20 cellular contexts compared by ENCODE assay signal in genomic region chr1:58837886-58838285, GRCh38.
"Had no signal": no experiment of that assay in that cellular context is flagged by ENCODE, and none has a peak within 500 bp of the region (broad histone marks: within the 10 kb centered on the region; RNA-seq: fewer than 3 reads in every experiment).

No MANE protein-coding gene starts in this region.

- H3K4me3 ChIP-seq: esophagus squamous epithelium, gastrocnemius medialis, left ventricle myocardium inferior, neural progenitor cell, sigmoid colon, smooth muscle cell, testis, vagina had no signal

- FAIRE-seq: bronchial epithelial cell had no signal

- H3K9me3 Mint-ChIP-seq: activated naive CD8-positive, alpha-beta T cell treated with anti-CD3 and anti-CD28 coated beads for 36 hours; activated T-cell treated with anti-CD3 and anti-CD28 coated beads, Interleukin-2, amount 50 U/mL, for 24 hours; activated T-helper 17 cell treated with anti-CD3 and anti-CD28 coated beads, Interleukin-2, amount 50 U/mL, for 72 hours; endodermal cell; naive thymus-derived CD8-positive, alpha-beta T cell; neural progenitor cell; stimulated activated naive B cell treated with anti-CD40 and anti-IgM and Interleukin-4, amounts not matched to agents 10 μg/mL and 1 μg/mL and 100 μg/mL, for 72 hours had no signal

- H3K27ac ChIP-seq: esophagus squamous epithelium, gastrocnemius medialis, left ventricle myocardium inferior, neural progenitor cell, sigmoid colon, testis, vagina had no signal

- H3K4me3 Mint-ChIP-seq: activated naive CD8-positive, alpha-beta T cell treated with anti-CD3 and anti-CD28 coated beads for 36 hours; activated T-cell treated with anti-CD3 and anti-CD28 coated beads, Interleukin-2, amount 50 U/mL, for 24 hours; activated T-helper 17 cell treated with anti-CD3 and anti-CD28 coated beads, Interleukin-2, amount 50 U/mL, for 72 hours; endodermal cell; naive thymus-derived CD8-positive, alpha-beta T cell; neural progenitor cell; stimulated activated naive B cell treated with anti-CD40 and anti-IgM and Interleukin-4, amounts not matched to agents 10 μg/mL and 1 μg/mL and 100 μg/mL, for 72 hours; type B pancreatic cell had no signal

- H3K36me3 ChIP-seq: esophagus squamous epithelium, gastrocnemius medialis, left ventricle myocardium inferior, neural progenitor cell, sigmoid colon, vagina had no signal

- H2AFZ ChIP-seq: neural progenitor cell had no signal

- H3K27me3 Mint-ChIP-seq: activated naive CD8-positive, alpha-beta T cell treated with anti-CD3 and anti-CD28 coated beads for 36 hours; activated T-cell treated with anti-CD3 and anti-CD28 coated beads, Interleukin-2, amount 50 U/mL, for 24 hours; activated T-helper 17 cell treated with anti-CD3 and anti-CD28 coated beads, Interleukin-2, amount 50 U/mL, for 72 hours; stimulated activated naive B cell treated with anti-CD40 and anti-IgM and Interleukin-4, amounts not matched to agents 10 μg/mL and 1 μg/mL and 100 μg/mL, for 72 hours; type B pancreatic cell had no signal

- H3K27me3 ChIP-seq: esophagus squamous epithelium, gastrocnemius medialis, neural progenitor cell, sigmoid colon, testis, vagina had no signal

- H3K27ac Mint-ChIP-seq: activated naive CD8-positive, alpha-beta T cell treated with anti-CD3 and anti-CD28 coated beads for 36 hours; activated T-cell treated with anti-CD3 and anti-CD28 coated beads, Interleukin-2, amount 50 U/mL, for 24 hours; activated T-helper 17 cell treated with anti-CD3 and anti-CD28 coated beads, Interleukin-2, amount 50 U/mL, for 72 hours; endodermal cell; neural progenitor cell; stimulated activated naive B cell treated with anti-CD40 and anti-IgM and Interleukin-4, amounts not matched to agents 10 μg/mL and 1 μg/mL and 100 μg/mL, for 72 hours; type B pancreatic cell had no signal

- H3K4me1 ChIP-seq: esophagus squamous epithelium, neural progenitor cell, sigmoid colon, vagina had no signal

- DNase-seq: activated naive CD8-positive, alpha-beta T cell treated with anti-CD3 and anti-CD28 coated beads for 36 hours; activated T-cell treated with anti-CD3 and anti-CD28 coated beads, Interleukin-2, amount 50 U/mL, for 24 hours; amygdala; cortex of kidney; endodermal cell; esophagus squamous epithelium; gastrocnemius medialis; hippocampal formation; left ventricle myocardium inferior; naive thymus-derived CD8-positive, alpha-beta T cell; sigmoid colon; stimulated activated CD4-positive, alpha-beta T cell treated with anti-CD3 and anti-CD28 coated beads, Interleukin-15, amount 100 ng/mL, for 24 hours; stimulated activated naive B cell treated with anti-CD40 and anti-IgM and Interleukin-4, amounts not matched to agents 10 μg/mL and 1 μg/mL and 100 μg/mL, for 72 hours; testis had no signal

- ATAC-seq: activated T-helper 17 cell treated with anti-CD3 and anti-CD28 coated beads, Interleukin-2, amount 50 U/mL, for 72 hours; gastrocnemius medialis; naive thymus-derived CD8-positive, alpha-beta T cell; stimulated activated naive B cell treated with anti-CD40 and anti-IgM and Interleukin-4, amounts not matched to agents 10 μg/mL and 1 μg/mL and 100 μg/mL, for 72 hours had no signal

- H3K4me1 Mint-ChIP-seq: activated naive CD8-positive, alpha-beta T cell treated with anti-CD3 and anti-CD28 coated beads for 36 hours; activated T-helper 17 cell treated with anti-CD3 and anti-CD28 coated beads, Interleukin-2, amount 50 U/mL, for 72 hours; endodermal cell; neural progenitor cell; stimulated activated naive B cell treated with anti-CD40 and anti-IgM and Interleukin-4, amounts not matched to agents 10 μg/mL and 1 μg/mL and 100 μg/mL, for 72 hours had no signal

- H3K9ac ChIP-seq: neural progenitor cell had no signal

- H3K4me2 ChIP-seq: neural progenitor cell, smooth muscle cell had no signal

- H3K36me3 Mint-ChIP-seq: activated naive CD8-positive, alpha-beta T cell treated with anti-CD3 and anti-CD28 coated beads for 36 hours; naive thymus-derived CD8-positive, alpha-beta T cell; neural progenitor cell; stimulated activated naive B cell treated with anti-CD40 and anti-IgM and Interleukin-4, amounts not matched to agents 10 μg/mL and 1 μg/mL and 100 μg/mL, for 72 hours; type B pancreatic cell had no signal

- H3K9me3 ChIP-seq: esophagus squamous epithelium, gastrocnemius medialis, left ventricle myocardium inferior, sigmoid colon, testis, vagina had no signal
